ENCODE assay signal across 3 cellular contexts in genomic region chr15:76313175-76313567, GRCh38. TPM values are rescaled to one million over a fixed set of nuclear protein-coding genes. Genes with fewer than 3 reads are reported as not detected.
"Had no signal": no experiment of that assay in that cellular context is flagged by ENCODE, and none has a peak within 500 bp of the region (broad histone marks: within the 10 kb centered on the region; RNA-seq: fewer than 3 reads in every experiment).

No MANE protein-coding gene starts in this region.

RNA-seq across cellular contexts. Expression of gene ISL2, which starts 23.4 kb away (rescaled TPM):
- total RNA-seq: ovary, thyroid gland had no signal
- polyA plus RNA-seq: neural cell, ovary had no signal
